ENCODE assay signal across 9 cellular contexts in genomic region chrX:111244238-111244750, GRCh38. TPM values are rescaled to one million over a fixed set of nuclear protein-coding genes. Genes with fewer than 3 reads are reported as not detected.
DNase-seq lines count a peak whose midpoint lies in the region; ATAC-seq and TF ChIP-seq lines count a peak whose summit lies in the region.
"Had no signal": no experiment of that assay in that cellular context is flagged by ENCODE, and none has a peak within 500 bp of the region (broad histone marks: within the 10 kb centered on the region; RNA-seq: fewer than 3 reads in every experiment).

No MANE protein-coding gene starts in this region.

- no peak overlapping the region for H3K4me3 Mint-ChIP-seq in CD14-positive monocyte
- H3K4me3 Mint-ChIP-seq in activated T-helper 17 cell treated with anti-CD3 and anti-CD28 coated beads, Interleukin-2, amount 50 U/mL, for 72 hours: no peak overlapping the region

- peaks cover 0 to 13% (median 4%) of the 10 kb centered on the region in 3 donors for H3K27me3 Mint-ChIP-seq in CD14-positive monocyte (ENCODE audit: low read depth in 3 of 3)
- H3K27me3 Mint-ChIP-seq in activated T-helper 17 cell treated with anti-CD3 and anti-CD28 coated beads, Interleukin-2, amount 50 U/mL, for 72 hours: peaks cover 12% of the 10 kb centered on the region

- TF ChIP-seq CTCF in A673 (conservative IDR thresholded peaks at IDR 0.05; ENCODE audit: low read depth, low read length) (peak; percentile 61), GM20000 (IDR thresholded peaks at IDR 0.05; ENCODE audit: extremely low read depth, missing control alignments) (peak; percentile 35), CD14-positive monocyte (IDR thresholded peaks at IDR 0.05) (no peak)

- H3K4me3 ChIP-seq in A673 (ENCODE audit: low read depth, low read length, poor library complexity, severe bottlenecking): no peak overlapping the region

- H3K4me1 Mint-ChIP-seq in CD14-positive monocyte: no peaks in the 10 kb centered on the region
- H3K4me1 Mint-ChIP-seq in activated T-helper 17 cell treated with anti-CD3 and anti-CD28 coated beads, Interleukin-2, amount 50 U/mL, for 72 hours: no peaks in the 10 kb centered on the region

- intact Hi-C loops in A673 (cut with micrococcal nuclease; ENCODE audit: unreplicated experiment) (loop anchor here (2.0 to 10.0 kb wide), 5 partner anchors 75 to 789 kb away; partner anchors contain the start of gene PAK3), CD14-positive monocyte (cut with micrococcal nuclease) (no loop called here)

- no peak overlapping the region for H3K27ac Mint-ChIP-seq in CD14-positive monocyte
- H3K27ac Mint-ChIP-seq in activated T-helper 17 cell treated with anti-CD3 and anti-CD28 coated beads, Interleukin-2, amount 50 U/mL, for 72 hours: no peak overlapping the region

- BruUV-seq in A673 (replicated peaks; lab: Mats Ljungman, UMichigan): no TSS peak

- no peaks in the 10 kb centered on the region for H3K4me1 ChIP-seq in A673 (ENCODE audit: insufficient read depth, low read length, poor library complexity, severe bottlenecking)

- CTCF ChIA-PET in A673 (lab: Charles Lee): interaction anchor here (0.5 to 1.6 kb wide), 6 partner anchors 74 to 1510 kb away, joined by 3 to 9 read pairs (median 4); no protein-coding TSS in a partner anchor

- no peak overlapping the region for H3K27ac ChIP-seq in A673 (ENCODE audit: low read depth, low read length, poor library complexity, severe bottlenecking)
- H3K27ac ChIP-seq: neutrophil had no signal

- no peaks in the 10 kb centered on the region for H3K36me3 Mint-ChIP-seq in CD14-positive monocyte
- no peaks in the 10 kb centered on the region for H3K36me3 Mint-ChIP-seq in activated T-helper 17 cell treated with anti-CD3 and anti-CD28 coated beads, Interleukin-2, amount 50 U/mL, for 72 hours (ENCODE audit: low read depth)

- ATAC-seq in activated T-helper 17 cell treated with anti-CD3 and anti-CD28 coated beads, Interleukin-2, amount 50 U/mL, for 72 hours (replicated peaks): no peak
- no peak for ATAC-seq in GM19035 (IDR thresholded peaks at IDR 0.05; ENCODE audit: unreplicated experiment)

- H3K36me3 ChIP-seq in A673 (ENCODE audit: insufficient read depth, low read length, poor library complexity, severe bottlenecking): no peaks in the 10 kb centered on the region
- H3K36me3 ChIP-seq: neutrophil had no signal

- no peaks in the 10 kb centered on the region for H3K9me3 ChIP-seq in A673 (ENCODE audit: low read depth, low read length, poor library complexity, severe bottlenecking)
- H3K9me3 ChIP-seq: neutrophil had no signal

- H3K27me3 ChIP-seq in A673 (replicated peaks; ENCODE audit: insufficient read depth, low read depth, low read length, poor library complexity): peaks cover 5% of the 10 kb centered on the region
- H3K27me3 ChIP-seq: neutrophil had no signal

- POLR2A ChIA-PET in A673 (lab: Charles Lee; ENCODE audit: low non-redundant PET): no interaction called here

- peak; percentile 19 for DNase-seq in A673 (ENCODE audit: low spot score)
- peak; percentile 3 for DNase-seq in GM20000 (ENCODE audit: low spot score)
- peak; percentile 2 for DNase-seq in RPMI7951 (ENCODE audit: low read depth)
- peak; percentile 22 for DNase-seq in iPS-NIHi11 (ENCODE audit: low spot score)
- no peak for DNase-seq in CD14-positive monocyte (ENCODE audit: low spot score)
- no peak for DNase-seq in dedifferentiated amniotic fluid mesenchymal stem cell (ENCODE audit: extremely low spot score)

- no peaks in the 10 kb centered on the region for H3K9me3 Mint-ChIP-seq in CD14-positive monocyte
- H3K9me3 Mint-ChIP-seq in activated T-helper 17 cell treated with anti-CD3 and anti-CD28 coated beads, Interleukin-2, amount 50 U/mL, for 72 hours: no peaks in the 10 kb centered on the region

RNA-seq across cellular contexts. Expression of gene CAPN6, which starts 26.0 kb away (rescaled TPM):
- 0.24 and 0.28 TPM in 2 replicates for total RNA-seq in A673 (2021)
- not detected in 2 replicates for total RNA-seq in RPMI7951 (2014; rRNA removed; shearing (Covaris generic))
- polyA plus RNA-seq in CD14-positive monocyte: not detected
- total RNA-seq in activated T-helper 17 cell treated with anti-CD3 and anti-CD28 coated beads, Interleukin-2, amount 50 U/mL, for 72 hours: not detected

Comparison
In these comparisons a context has a peak if more than half of its experiments do, and no peak if none do; other contexts are left out.
1. DNase-seq: peak in A673 (single experiment), GM20000 (single experiment), RPMI7951 (single experiment) and iPS-NIHi11 (single experiment); none in CD14-positive monocyte (single experiment) and dedifferentiated amniotic fluid mesenchymal stem cell (single experiment).